8 cellular contexts compared by ENCODE assay signal in genomic region chr3:189272500-189273119, GRCh38.
DNase-seq lines count a peak whose midpoint lies in the region; ATAC-seq and TF ChIP-seq lines count a peak whose summit lies in the region.

No MANE protein-coding gene starts in this region.

- no peak for ATAC-seq in HG03280 (IDR thresholded peaks at IDR 0.05; ENCODE audit: unreplicated experiment)
- ATAC-seq in HG03025 (IDR thresholded peaks at IDR 0.05; ENCODE audit: low FRiP score, unreplicated experiment) = no peak

- DNase-seq in NCI-H2029 treated with DMSO at 0.1 percent for 48 hours (lab: John Stamatoyannopoulos, UW) (peak; percentile 20), NCI-H2029 (lab: John Stamatoyannopoulos, UW) (no peak), NCI-H1092 treated with DMSO at 0.1 percent for 48 hours (lab: John Stamatoyannopoulos, UW) (peak; percentile 86), osteocyte (ENCODE audit: extremely low spot score, unreplicated experiment) (no peak), cortex of kidney (lab: John Stamatoyannopoulos, UW) (no peak)
- DNase-seq in activated T-helper 1 cell treated with anti-CD3 and anti-CD28 coated beads, Interleukin-12 subunit alpha, Interleukin-12 subunit beta, Interleukin-2, Interleukin-4 antibody, amounts not matched to agents 30 ng/mL and 10 ng/mL and 1 ng/mL, durations not matched to agents 14 hours and 24 hours and 36 hours (ENCODE audit: low spot score) = no peak

- H3K27ac Mint-ChIP-seq in activated T-helper 1 cell treated with anti-CD3 and anti-CD28 coated beads, Interleukin-12 subunit alpha, Interleukin-12 subunit beta, Interleukin-2, Interleukin-4 antibody, amounts not matched to agents 30 ng/mL and 10 ng/mL and 1 ng/mL, durations not matched to agents 14 hours and 24 hours and 36 hours = peak overlapping the region; percentile 20
- no peak overlapping the region for H3K27ac Mint-ChIP-seq in osteocyte (ENCODE audit: unreplicated experiment)

- intact Hi-C loops in activated T-helper 1 cell treated with anti-CD3 and anti-CD28 coated beads, Interleukin-12 subunit alpha, Interleukin-12 subunit beta, Interleukin-2, Interleukin-4 antibody, amounts not matched to agents 30 ng/mL and 10 ng/mL and 1 ng/mL, durations not matched to agents 14 hours and 24 hours and 36 hours (cut with micrococcal nuclease) = loop anchor here (5.0 kb wide), 2 partner anchors 120 to 360 kb away; partner anchors contain the start of gene TP63

- peaks cover 9% of the 10 kb centered on the region for H3K36me3 Mint-ChIP-seq in activated T-helper 1 cell treated with anti-CD3 and anti-CD28 coated beads, Interleukin-12 subunit alpha, Interleukin-12 subunit beta, Interleukin-2, Interleukin-4 antibody, amounts not matched to agents 30 ng/mL and 10 ng/mL and 1 ng/mL, durations not matched to agents 14 hours and 24 hours and 36 hours (ENCODE audit: low read depth)
- no peaks in the 10 kb centered on the region for H3K36me3 Mint-ChIP-seq in osteocyte (ENCODE audit: unreplicated experiment)

- peak; percentile 55 for TF ChIP-seq CTCF in osteocyte (IDR thresholded peaks at IDR 0.05)

- peaks cover 29% of the 10 kb centered on the region for H3K4me1 Mint-ChIP-seq in activated T-helper 1 cell treated with anti-CD3 and anti-CD28 coated beads, Interleukin-12 subunit alpha, Interleukin-12 subunit beta, Interleukin-2, Interleukin-4 antibody, amounts not matched to agents 30 ng/mL and 10 ng/mL and 1 ng/mL, durations not matched to agents 14 hours and 24 hours and 36 hours (ENCODE audit: low read depth)
- peaks cover 44% of the 10 kb centered on the region for H3K4me1 Mint-ChIP-seq in osteocyte (ENCODE audit: unreplicated experiment)

- no peak overlapping the region for H3K4me3 Mint-ChIP-seq in activated T-helper 1 cell treated with anti-CD3 and anti-CD28 coated beads, Interleukin-12 subunit alpha, Interleukin-12 subunit beta, Interleukin-2, Interleukin-4 antibody, amounts not matched to agents 30 ng/mL and 10 ng/mL and 1 ng/mL, durations not matched to agents 14 hours and 24 hours and 36 hours
- H3K4me3 Mint-ChIP-seq in osteocyte (ENCODE audit: unreplicated experiment) = no peak overlapping the region

- peaks cover 5% of the 10 kb centered on the region for H3K9me3 Mint-ChIP-seq in activated T-helper 1 cell treated with anti-CD3 and anti-CD28 coated beads, Interleukin-12 subunit alpha, Interleukin-12 subunit beta, Interleukin-2, Interleukin-4 antibody, amounts not matched to agents 30 ng/mL and 10 ng/mL and 1 ng/mL, durations not matched to agents 14 hours and 24 hours and 36 hours
- H3K9me3 Mint-ChIP-seq in osteocyte (ENCODE audit: unreplicated experiment) = no peaks in the 10 kb centered on the region

- no peaks in the 10 kb centered on the region for H3K27me3 Mint-ChIP-seq in activated T-helper 1 cell treated with anti-CD3 and anti-CD28 coated beads, Interleukin-12 subunit alpha, Interleukin-12 subunit beta, Interleukin-2, Interleukin-4 antibody, amounts not matched to agents 30 ng/mL and 10 ng/mL and 1 ng/mL, durations not matched to agents 14 hours and 24 hours and 36 hours (ENCODE audit: insufficient read depth)
- H3K27me3 Mint-ChIP-seq in osteocyte (ENCODE audit: unreplicated experiment) = no peaks in the 10 kb centered on the region

Comparison
In these comparisons a context has a peak if more than half of its experiments do, and no peak if none do; other contexts are left out.
1. DNase-seq: peak in NCI-H2029 treated with DMSO at 0.1 percent for 48 hours (single experiment) and NCI-H1092 treated with DMSO at 0.1 percent for 48 hours (single experiment); none in NCI-H2029 (single experiment), activated T-helper 1 cell treated with anti-CD3 and anti-CD28 coated beads, Interleukin-12 subunit alpha, Interleukin-12 subunit beta, Interleukin-2, Interleukin-4 antibody, amounts not matched to agents 30 ng/mL and 10 ng/mL and 1 ng/mL, durations not matched to agents 14 hours and 24 hours and 36 hours (single experiment), osteocyte (single experiment) and cortex of kidney (single experiment).